In genomic region chr17:32302037-32302436, GRCh38 we compare ENCODE assay signal across 1 cellular context.
TF ChIP-seq lines count a peak whose summit lies in the region.

No MANE protein-coding gene starts in this region.

TF ChIP-seq in HepG2, 621 proteins besides CTCF, POLR2A, EP300 and RAD21 (continued from another document):
- TF ChIP-seq PHF21A (CRISPR knock-in tag; IDR thresholded peaks at IDR 0.05) (peak; percentile 61; the same call in 1 of the 2 replicates), SAP130 (CRISPR knock-in tag; IDR thresholded peaks at IDR 0.05; ENCODE audit: low read depth) (peak; percentile 46; the same call in 1 of the 2 replicates), ZNF841 (CRISPR knock-in tag; IDR thresholded peaks at IDR 0.05; ENCODE audit: borderline replicate concordance) (no peak), IKZF5 (CRISPR knock-in tag; IDR thresholded peaks at IDR 0.05) (peak; percentile 29; the same call in 1 of the 2 replicates), SOX5 (CRISPR knock-in tag; IDR thresholded peaks at IDR 0.05; ENCODE audit: borderline replicate concordance) (peak; percentile 51; the same call in 1 of the 2 replicates), SMC3 (IDR thresholded peaks at IDR 0.05; ENCODE audit: low read length) (no peak), HDAC2 (CRISPR knock-in tag; IDR thresholded peaks at IDR 0.05) (0 out of 2 replicates have a peak, but pooled peaks have one; percentile 29)
